Comparison of ENCODE assay signal across 1 cellular context in the genomic region with DNA sequence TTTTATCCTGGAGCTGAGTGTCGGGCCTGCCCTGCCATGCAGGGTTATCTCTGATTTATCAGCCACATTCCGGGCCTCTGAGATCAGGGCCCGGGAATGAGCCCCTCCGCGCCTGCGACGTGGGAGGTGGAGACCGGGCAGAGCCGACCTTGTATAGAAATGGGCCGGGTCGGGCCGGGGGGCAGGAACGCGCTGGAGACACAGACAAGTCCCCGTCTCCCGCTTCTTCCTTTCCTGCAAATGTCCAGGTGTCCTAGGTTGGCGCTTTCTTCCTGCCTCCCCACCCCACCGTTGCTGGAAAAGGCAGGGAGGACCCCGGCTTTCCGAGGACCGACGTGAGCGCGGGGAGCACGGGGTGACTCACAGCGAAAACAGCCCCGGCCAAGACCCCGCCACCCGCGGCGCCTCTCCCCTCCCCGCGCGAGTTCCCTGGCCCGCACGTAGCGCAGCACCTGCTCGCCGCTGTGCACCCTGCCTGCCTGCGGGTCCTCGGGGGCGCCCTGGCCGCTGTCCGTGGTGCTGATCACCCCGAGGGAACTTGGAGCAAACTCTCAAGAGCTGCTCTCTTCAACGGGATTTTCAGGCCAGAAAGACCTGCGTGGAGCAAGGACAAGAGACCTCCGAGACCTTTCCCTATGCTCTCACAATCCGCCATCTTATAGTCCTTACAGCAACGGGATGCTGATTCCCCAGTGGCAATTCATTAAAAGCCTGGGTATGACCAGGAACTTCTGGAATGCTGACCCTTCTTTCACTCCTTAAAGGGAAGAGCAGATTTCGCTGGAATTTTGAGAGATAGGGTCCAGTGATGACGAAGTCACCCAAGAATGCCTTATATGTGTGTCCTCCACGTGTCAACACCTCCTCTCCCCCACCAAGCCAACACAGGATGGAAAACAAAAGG.
A peak's percentile ranks its signal among the peaks of the same experiment; 100 is the strongest.
TF ChIP-seq lines count a peak whose summit lies in the region.

No MANE protein-coding gene starts in this region.

TF ChIP-seq in HepG2, 621 proteins besides CTCF, POLR2A, EP300 and RAD21 (continued from another document and continues in another):
- TF ChIP-seq, protein P1, sequence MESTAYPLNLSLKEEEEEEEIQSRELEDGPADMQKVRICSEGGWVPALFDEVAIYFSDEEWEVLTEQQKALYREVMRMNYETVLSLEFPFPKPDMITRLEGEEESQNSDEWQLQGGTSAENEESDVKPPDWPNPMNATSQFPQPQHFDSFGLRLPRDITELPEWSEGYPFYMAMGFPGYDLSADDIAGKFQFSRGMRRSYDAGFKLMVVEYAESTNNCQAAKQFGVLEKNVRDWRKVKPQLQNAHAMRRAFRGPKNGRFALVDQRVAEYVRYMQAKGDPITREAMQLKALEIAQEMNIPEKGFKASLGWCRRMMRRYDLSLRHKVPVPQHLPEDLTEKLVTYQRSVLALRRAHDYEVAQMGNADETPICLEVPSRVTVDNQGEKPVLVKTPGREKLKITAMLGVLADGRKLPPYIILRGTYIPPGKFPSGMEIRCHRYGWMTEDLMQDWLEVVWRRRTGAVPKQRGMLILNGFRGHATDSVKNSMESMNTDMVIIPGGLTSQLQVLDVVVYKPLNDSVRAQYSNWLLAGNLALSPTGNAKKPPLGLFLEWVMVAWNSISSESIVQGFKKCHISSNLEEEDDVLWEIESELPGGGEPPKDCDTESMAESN (CRISPR knock-in tag; conservative IDR thresholded peaks at IDR 0.05) = peak; percentile 98
- TF ChIP-seq ZNF501 (CRISPR knock-in tag; IDR thresholded peaks at IDR 0.05) = peak; percentile 92
- TF ChIP-seq, protein P2, sequence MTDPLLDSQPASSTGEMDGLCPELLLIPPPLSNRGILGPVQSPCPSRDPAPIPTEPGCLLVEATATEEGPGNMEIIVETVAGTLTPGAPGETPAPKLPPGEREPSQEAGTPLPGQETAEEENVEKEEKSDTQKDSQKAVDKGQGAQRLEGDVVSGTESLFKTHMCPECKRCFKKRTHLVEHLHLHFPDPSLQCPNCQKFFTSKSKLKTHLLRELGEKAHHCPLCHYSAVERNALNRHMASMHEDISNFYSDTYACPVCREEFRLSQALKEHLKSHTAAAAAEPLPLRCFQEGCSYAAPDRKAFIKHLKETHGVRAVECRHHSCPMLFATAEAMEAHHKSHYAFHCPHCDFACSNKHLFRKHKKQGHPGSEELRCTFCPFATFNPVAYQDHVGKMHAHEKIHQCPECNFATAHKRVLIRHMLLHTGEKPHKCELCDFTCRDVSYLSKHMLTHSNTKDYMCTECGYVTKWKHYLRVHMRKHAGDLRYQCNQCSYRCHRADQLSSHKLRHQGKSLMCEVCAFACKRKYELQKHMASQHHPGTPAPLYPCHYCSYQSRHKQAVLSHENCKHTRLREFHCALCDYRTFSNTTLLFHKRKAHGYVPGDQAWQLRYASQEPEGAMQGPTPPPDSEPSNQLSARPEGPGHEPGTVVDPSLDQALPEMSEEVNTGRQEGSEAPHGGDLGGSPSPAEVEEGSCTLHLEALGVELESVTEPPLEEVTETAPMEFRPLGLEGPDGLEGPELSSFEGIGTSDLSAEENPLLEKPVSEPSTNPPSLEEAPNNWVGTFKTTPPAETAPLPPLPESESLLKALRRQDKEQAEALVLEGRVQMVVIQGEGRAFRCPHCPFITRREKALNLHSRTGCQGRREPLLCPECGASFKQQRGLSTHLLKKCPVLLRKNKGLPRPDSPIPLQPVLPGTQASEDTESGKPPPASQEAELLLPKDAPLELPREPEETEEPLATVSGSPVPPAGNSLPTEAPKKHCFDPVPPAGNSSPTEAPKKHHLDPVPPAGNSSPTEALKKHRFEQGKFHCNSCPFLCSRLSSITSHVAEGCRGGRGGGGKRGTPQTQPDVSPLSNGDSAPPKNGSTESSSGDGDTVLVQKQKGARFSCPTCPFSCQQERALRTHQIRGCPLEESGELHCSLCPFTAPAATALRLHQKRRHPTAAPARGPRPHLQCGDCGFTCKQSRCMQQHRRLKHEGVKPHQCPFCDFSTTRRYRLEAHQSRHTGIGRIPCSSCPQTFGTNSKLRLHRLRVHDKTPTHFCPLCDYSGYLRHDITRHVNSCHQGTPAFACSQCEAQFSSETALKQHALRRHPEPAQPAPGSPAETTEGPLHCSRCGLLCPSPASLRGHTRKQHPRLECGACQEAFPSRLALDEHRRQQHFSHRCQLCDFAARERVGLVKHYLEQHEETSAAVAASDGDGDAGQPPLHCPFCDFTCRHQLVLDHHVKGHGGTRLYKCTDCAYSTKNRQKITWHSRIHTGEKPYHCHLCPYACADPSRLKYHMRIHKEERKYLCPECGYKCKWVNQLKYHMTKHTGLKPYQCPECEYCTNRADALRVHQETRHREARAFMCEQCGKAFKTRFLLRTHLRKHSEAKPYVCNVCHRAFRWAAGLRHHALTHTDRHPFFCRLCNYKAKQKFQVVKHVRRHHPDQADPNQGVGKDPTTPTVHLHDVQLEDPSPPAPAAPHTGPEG (CRISPR knock-in tag; IDR thresholded peaks at IDR 0.05) = peak; percentile 90
- peak; percentile 91; the same call in 1 of the 2 replicates for TF ChIP-seq ZNF333 (CRISPR knock-in tag; IDR thresholded peaks at IDR 0.05; ENCODE audit: borderline replicate concordance)
- peak; percentile 74; the same call in 1 of the 2 replicates for TF ChIP-seq PITX1 (CRISPR knock-in tag; IDR thresholded peaks at IDR 0.05)
- TF ChIP-seq ZSCAN12 (CRISPR knock-in tag; IDR thresholded peaks at IDR 0.05) = peak; percentile 99
- TF ChIP-seq FOXJ3 (CRISPR knock-in tag; IDR thresholded peaks at IDR 0.05; ENCODE audit: borderline replicate concordance) = no peak; the same call in 1 of the 2 replicates
- TF ChIP-seq ZNF792 (CRISPR knock-in tag; IDR thresholded peaks at IDR 0.05) = peak; percentile 99
- TF ChIP-seq STAT5B (CRISPR knock-in tag; IDR thresholded peaks at IDR 0.05) = peak; percentile 98
- TF ChIP-seq PHF8 (CRISPR knock-in tag; IDR thresholded peaks at IDR 0.05) = peak; percentile 47; the same call in 1 of the 2 replicates
- TF ChIP-seq SSRP1 (CRISPR knock-in tag; IDR thresholded peaks at IDR 0.05) = no peak
- peak; percentile 95 for TF ChIP-seq TGIF2 (CRISPR knock-in tag; IDR thresholded peaks at IDR 0.05)
- TF ChIP-seq, protein P3, sequence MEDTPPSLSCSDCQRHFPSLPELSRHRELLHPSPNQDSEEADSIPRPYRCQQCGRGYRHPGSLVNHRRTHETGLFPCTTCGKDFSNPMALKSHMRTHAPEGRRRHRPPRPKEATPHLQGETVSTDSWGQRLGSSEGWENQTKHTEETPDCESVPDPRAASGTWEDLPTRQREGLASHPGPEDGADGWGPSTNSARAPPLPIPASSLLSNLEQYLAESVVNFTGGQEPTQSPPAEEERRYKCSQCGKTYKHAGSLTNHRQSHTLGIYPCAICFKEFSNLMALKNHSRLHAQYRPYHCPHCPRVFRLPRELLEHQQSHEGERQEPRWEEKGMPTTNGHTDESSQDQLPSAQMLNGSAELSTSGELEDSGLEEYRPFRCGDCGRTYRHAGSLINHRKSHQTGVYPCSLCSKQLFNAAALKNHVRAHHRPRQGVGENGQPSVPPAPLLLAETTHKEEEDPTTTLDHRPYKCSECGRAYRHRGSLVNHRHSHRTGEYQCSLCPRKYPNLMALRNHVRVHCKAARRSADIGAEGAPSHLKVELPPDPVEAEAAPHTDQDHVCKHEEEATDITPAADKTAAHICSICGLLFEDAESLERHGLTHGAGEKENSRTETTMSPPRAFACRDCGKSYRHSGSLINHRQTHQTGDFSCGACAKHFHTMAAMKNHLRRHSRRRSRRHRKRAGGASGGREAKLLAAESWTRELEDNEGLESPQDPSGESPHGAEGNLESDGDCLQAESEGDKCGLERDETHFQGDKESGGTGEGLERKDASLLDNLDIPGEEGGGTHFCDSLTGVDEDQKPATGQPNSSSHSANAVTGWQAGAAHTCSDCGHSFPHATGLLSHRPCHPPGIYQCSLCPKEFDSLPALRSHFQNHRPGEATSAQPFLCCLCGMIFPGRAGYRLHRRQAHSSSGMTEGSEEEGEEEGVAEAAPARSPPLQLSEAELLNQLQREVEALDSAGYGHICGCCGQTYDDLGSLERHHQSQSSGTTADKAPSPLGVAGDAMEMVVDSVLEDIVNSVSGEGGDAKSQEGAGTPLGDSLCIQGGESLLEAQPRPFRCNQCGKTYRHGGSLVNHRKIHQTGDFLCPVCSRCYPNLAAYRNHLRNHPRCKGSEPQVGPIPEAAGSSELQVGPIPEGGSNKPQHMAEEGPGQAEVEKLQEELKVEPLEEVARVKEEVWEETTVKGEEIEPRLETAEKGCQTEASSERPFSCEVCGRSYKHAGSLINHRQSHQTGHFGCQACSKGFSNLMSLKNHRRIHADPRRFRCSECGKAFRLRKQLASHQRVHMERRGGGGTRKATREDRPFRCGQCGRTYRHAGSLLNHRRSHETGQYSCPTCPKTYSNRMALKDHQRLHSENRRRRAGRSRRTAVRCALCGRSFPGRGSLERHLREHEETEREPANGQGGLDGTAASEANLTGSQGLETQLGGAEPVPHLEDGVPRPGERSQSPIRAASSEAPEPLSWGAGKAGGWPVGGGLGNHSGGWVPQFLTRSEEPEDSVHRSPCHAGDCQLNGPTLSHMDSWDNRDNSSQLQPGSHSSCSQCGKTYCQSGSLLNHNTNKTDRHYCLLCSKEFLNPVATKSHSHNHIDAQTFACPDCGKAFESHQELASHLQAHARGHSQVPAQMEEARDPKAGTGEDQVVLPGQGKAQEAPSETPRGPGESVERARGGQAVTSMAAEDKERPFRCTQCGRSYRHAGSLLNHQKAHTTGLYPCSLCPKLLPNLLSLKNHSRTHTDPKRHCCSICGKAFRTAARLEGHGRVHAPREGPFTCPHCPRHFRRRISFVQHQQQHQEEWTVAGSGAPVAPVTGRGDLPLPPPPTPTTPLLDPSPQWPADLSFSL (CRISPR knock-in tag; IDR thresholded peaks at IDR 0.05) = 0 out of 2 replicates have a peak, but pooled peaks have one; percentile 8
- TF ChIP-seq, protein P4, sequence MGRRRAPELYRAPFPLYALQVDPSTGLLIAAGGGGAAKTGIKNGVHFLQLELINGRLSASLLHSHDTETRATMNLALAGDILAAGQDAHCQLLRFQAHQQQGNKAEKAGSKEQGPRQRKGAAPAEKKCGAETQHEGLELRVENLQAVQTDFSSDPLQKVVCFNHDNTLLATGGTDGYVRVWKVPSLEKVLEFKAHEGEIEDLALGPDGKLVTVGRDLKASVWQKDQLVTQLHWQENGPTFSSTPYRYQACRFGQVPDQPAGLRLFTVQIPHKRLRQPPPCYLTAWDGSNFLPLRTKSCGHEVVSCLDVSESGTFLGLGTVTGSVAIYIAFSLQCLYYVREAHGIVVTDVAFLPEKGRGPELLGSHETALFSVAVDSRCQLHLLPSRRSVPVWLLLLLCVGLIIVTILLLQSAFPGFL (CRISPR knock-in tag; IDR thresholded peaks at IDR 0.05) = 0 out of 2 replicates have a peak, but pooled peaks have one; percentile 30
- peak; percentile 78; the same call in 1 of the 2 replicates for TF ChIP-seq MYC (CRISPR knock-in tag; IDR thresholded peaks at IDR 0.05; ENCODE audit: borderline replicate concordance)
- no peak for TF ChIP-seq NFIC (IDR thresholded peaks at IDR 0.05; ENCODE audit: low read length)
- peak; percentile 60; the same call in 1 of the 2 replicates for TF ChIP-seq NR3C1 (CRISPR knock-in tag; IDR thresholded peaks at IDR 0.05)
- peak; percentile 91; the same call in 1 of the 2 replicates for TF ChIP-seq RFXANK (CRISPR knock-in tag; IDR thresholded peaks at IDR 0.05)
- TF ChIP-seq, protein P5, sequence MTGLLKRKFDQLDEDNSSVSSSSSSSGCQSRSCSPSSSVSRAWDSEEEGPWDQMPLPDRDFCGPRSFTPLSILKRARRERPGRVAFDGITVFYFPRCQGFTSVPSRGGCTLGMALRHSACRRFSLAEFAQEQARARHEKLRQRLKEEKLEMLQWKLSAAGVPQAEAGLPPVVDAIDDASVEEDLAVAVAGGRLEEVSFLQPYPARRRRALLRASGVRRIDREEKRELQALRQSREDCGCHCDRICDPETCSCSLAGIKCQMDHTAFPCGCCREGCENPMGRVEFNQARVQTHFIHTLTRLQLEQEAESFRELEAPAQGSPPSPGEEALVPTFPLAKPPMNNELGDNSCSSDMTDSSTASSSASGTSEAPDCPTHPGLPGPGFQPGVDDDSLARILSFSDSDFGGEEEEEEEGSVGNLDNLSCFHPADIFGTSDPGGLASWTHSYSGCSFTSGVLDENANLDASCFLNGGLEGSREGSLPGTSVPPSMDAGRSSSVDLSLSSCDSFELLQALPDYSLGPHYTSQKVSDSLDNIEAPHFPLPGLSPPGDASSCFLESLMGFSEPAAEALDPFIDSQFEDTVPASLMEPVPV (CRISPR knock-in tag; IDR thresholded peaks at IDR 0.05) = peak; percentile 55; the same call in 1 of the 2 replicates
- TF ChIP-seq ZNF660 (CRISPR knock-in tag; IDR thresholded peaks at IDR 0.05; ENCODE audit: borderline replicate concordance, low read depth) = no peak
- peak; percentile 97 for TF ChIP-seq SATB2 (CRISPR knock-in tag; IDR thresholded peaks at IDR 0.05)
- 0 out of 2 replicates have a peak, but pooled peaks have one; percentile 52 for TF ChIP-seq ZNF136 (CRISPR knock-in tag; IDR thresholded peaks at IDR 0.05; ENCODE audit: low read depth)
- peak; percentile 96; the same call in 1 of the 2 replicates for TF ChIP-seq PAX8 (CRISPR knock-in tag; IDR thresholded peaks at IDR 0.05; ENCODE audit: borderline replicate concordance)
- TF ChIP-seq, protein P6, sequence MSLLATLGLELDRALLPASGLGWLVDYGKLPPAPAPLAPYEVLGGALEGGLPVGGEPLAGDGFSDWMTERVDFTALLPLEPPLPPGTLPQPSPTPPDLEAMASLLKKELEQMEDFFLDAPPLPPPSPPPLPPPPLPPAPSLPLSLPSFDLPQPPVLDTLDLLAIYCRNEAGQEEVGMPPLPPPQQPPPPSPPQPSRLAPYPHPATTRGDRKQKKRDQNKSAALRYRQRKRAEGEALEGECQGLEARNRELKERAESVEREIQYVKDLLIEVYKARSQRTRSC (CRISPR knock-in tag; IDR thresholded peaks at IDR 0.05; ENCODE audit: low read depth) = peak; percentile 88; the same call in 1 of the 2 replicates
- TF ChIP-seq ARNTL (CRISPR knock-in tag; IDR thresholded peaks at IDR 0.05) = peak; percentile 77
- TF ChIP-seq ZNF205 (CRISPR knock-in tag; IDR thresholded peaks at IDR 0.05) = peak; percentile 95
- TF ChIP-seq KAT2B (IDR thresholded peaks at IDR 0.05; ENCODE audit: borderline replicate concordance, low read depth, low read length) = no peak
- TF ChIP-seq ERF (CRISPR knock-in tag; IDR thresholded peaks at IDR 0.05) = peak; percentile 100
- peak; percentile 97; the same call in 1 of the 2 replicates for TF ChIP-seq KDM3A (CRISPR knock-in tag; IDR thresholded peaks at IDR 0.05; ENCODE audit: low read depth)
- TF ChIP-seq, protein P7, sequence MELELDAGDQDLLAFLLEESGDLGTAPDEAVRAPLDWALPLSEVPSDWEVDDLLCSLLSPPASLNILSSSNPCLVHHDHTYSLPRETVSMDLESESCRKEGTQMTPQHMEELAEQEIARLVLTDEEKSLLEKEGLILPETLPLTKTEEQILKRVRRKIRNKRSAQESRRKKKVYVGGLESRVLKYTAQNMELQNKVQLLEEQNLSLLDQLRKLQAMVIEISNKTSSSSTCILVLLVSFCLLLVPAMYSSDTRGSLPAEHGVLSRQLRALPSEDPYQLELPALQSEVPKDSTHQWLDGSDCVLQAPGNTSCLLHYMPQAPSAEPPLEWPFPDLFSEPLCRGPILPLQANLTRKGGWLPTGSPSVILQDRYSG (CRISPR knock-in tag; IDR thresholded peaks at IDR 0.05) = peak; percentile 96
- TF ChIP-seq, protein P8, sequence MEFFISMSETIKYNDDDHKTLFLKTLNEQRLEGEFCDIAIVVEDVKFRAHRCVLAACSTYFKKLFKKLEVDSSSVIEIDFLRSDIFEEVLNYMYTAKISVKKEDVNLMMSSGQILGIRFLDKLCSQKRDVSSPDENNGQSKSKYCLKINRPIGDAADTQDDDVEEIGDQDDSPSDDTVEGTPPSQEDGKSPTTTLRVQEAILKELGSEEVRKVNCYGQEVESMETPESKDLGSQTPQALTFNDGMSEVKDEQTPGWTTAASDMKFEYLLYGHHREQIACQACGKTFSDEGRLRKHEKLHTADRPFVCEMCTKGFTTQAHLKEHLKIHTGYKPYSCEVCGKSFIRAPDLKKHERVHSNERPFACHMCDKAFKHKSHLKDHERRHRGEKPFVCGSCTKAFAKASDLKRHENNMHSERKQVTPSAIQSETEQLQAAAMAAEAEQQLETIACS (CRISPR knock-in tag; IDR thresholded peaks at IDR 0.05) = no peak
- peak; percentile 87; the same call in 1 of the 2 replicates for TF ChIP-seq ZNF556 (CRISPR knock-in tag; IDR thresholded peaks at IDR 0.05; ENCODE audit: borderline replicate concordance)
- TF ChIP-seq ZNF773 (CRISPR knock-in tag; IDR thresholded peaks at IDR 0.05; ENCODE audit: borderline replicate concordance) = peak; percentile 98; the same call in 1 of the 2 replicates
